In the genomic region with DNA sequence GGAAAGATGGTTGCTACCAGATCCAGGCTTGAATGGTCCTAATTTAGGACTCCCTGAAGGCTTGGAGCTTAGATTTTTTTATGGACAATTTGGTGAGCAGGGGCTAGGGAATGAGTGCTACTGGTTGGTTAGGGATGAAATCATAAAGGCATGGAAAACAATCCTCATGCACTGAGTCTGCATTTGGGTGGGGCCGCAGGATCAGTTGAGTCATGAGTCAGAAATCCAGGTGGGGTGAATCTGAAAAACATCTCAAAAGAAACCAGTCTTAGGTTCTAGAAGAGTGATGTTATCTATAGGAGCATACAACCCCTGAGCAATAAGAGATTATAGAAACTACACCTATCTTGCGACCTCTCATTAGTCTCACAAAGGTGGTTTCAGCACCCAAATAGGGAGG, we compare ENCODE assay signal across 24 cellular contexts.
"Had no signal": no experiment of that assay in that cellular context is flagged by ENCODE, and none has a peak within 500 bp of the region (broad histone marks: within the 10 kb centered on the region; RNA-seq: fewer than 3 reads in every experiment).

No MANE protein-coding gene starts in this region.

- ATAC-seq: K562, Panc1, PC-3 had no signal

- H3K4me3 ChIP-seq: K562, SJSA1, SK-N-MC had no signal

- H3K4me2 ChIP-seq: KMS-11 had no signal

- DNase-seq: Kasumi-1, MM.1S, NCI-H1092 treated with DMSO at 0.1 percent for 48 hours, NCI-H1436, NCI-H187, NCI-H2029, NCI-H2081 treated with DMSO at 0.1 percent for 48 hours, NCI-H2171, NCI-H226, NCI-H446, NCI-H510A, NCI-H524 treated with DMSO at 0.1 percent for 48 hours, NCI-H69, NCI-H774, PC-3, Right ventricle myocardium superior, SIG-M5 had no signal

- H3K9ac ChIP-seq: KMS-11 had no signal

- H3K4me1 ChIP-seq: SJSA1 had no signal

- H3K9me3 ChIP-seq: SJSA1 had no signal

- H3K27ac ChIP-seq: HL-60, KMS-11, SJSA1, SK-N-MC had no signal

- H3K36me3 ChIP-seq: SJSA1 had no signal

- H3K27me3 ChIP-seq: SJSA1 had no signal

- FAIRE-seq: HTR-8/SVneo, K562 had no signal
